Comparison of ENCODE assay signal across 33 cellular contexts in the genomic region with DNA sequence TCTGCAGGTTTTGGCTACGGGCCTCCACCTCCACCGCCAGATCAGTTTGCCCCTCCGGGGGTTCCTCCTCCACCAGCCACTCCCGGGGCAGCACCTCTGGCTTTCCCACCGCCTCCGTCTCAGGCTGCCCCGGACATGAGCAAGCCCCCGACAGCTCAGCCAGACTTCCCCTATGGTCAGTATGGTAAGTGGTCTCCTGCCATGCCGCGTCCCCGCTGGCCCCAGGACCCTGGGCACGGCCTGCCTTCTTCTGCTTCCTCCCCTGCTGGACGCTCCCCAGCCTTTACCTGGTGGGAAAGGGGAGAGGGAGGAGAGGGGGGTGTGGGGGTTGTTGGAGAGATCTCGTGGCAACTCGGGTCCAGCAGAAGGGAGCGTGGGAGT.
"Had no signal": no experiment of that assay in that cellular context is flagged by ENCODE, and none has a peak within 500 bp of the region (broad histone marks: within the 10 kb centered on the region; RNA-seq: fewer than 3 reads in every experiment).

No MANE protein-coding gene starts in this region.

- H3K4me1 ChIP-seq: Peyer's patch had no signal

- H3K9me3 ChIP-seq: MG63, Peyer's patch had no signal

- ATAC-seq: activated CD8-positive, alpha-beta memory T cell treated with anti-CD3 and anti-CD28 coated beads, Interleukin-2, amount 10 ng/mL, durations not matched to agents 7 days and 5 days; PC-3; Right ventricle myocardium inferior had no signal

- H3K27ac Mint-ChIP-seq: activated CD4-positive, alpha-beta memory T cell treated with anti-CD3 and anti-CD28 coated beads, Interleukin-2, amount 10 ng/mL, durations not matched to agents 7 days and 5 days; activated CD8-positive, alpha-beta memory T cell treated with anti-CD3 and anti-CD28 coated beads, Interleukin-2, amount 10 ng/mL, durations not matched to agents 7 days and 5 days; activated naive CD8-positive, alpha-beta T cell treated with anti-CD3 and anti-CD28 coated beads for 36 hours had no signal

- H3K4me3 ChIP-seq: cardiac muscle cell, MG63, Peyer's patch had no signal

- DNase-seq: activated CD4-positive, alpha-beta memory T cell treated with anti-CD3 and anti-CD28 coated beads, Interleukin-2, amount 10 ng/mL, durations not matched to agents 7 days and 5 days; activated CD4-positive, alpha-beta T cell treated with anti-CD3 and anti-CD28 coated beads for 1 hour; activated CD4-positive, alpha-beta T cell treated with anti-CD3 and anti-CD28 coated beads for 48 hours; activated CD4-positive, CD25-positive, alpha-beta regulatory T cell; activated CD8-positive, alpha-beta memory T cell treated with anti-CD3 and anti-CD28 coated beads for 24 hours; activated CD8-positive, alpha-beta memory T cell treated with anti-CD3 and anti-CD28 coated beads, Interleukin-2, amount 10 ng/mL, durations not matched to agents 7 days and 5 days; activated CD8-positive, alpha-beta memory T cell treated with anti-CD3 and anti-CD28 coated beads, Interleukin-2, amount 50 U/mL, for 48 hours; activated effector memory CD4-positive, alpha-beta T cell treated with anti-CD3 and anti-CD28 coated beads, Interleukin-2, amount 50 U/mL, for 16 hours; activated naive CD4-positive, alpha-beta T cell; activated naive CD4-positive, alpha-beta T cell treated with anti-CD3 and anti-CD28 coated beads, Interleukin-2, amount 50 U/mL, for 16 hours; activated naive CD8-positive, alpha-beta T cell treated with anti-CD3 and anti-CD28 coated beads for 36 hours; activated T-cell treated with anti-CD3 and anti-CD28 coated beads, Interleukin-2, amount 50 U/mL, for 48 hours; amniotic stem cell; aorta; Kasumi-1; MG63; NCI-H1092; NCI-H1436 treated with DMSO at 0.1 percent for 48 hours; NCI-H1694 treated with DMSO at 0.1 percent for 48 hours; NCI-H2029; NCI-H345; NCI-H526; NCI-H748 treated with DMSO at 0.1 percent for 48 hours; NK-92 treated with Interleukin-12 subunit alpha and Interleukin-12 subunit beta, amount 100 ng/mL, for 24 hours; PC-3; Peyer's patch; RPMI8226; SIG-M5; T1000; WERI-Rb-1 had no signal

- H3K27me3 Mint-ChIP-seq: activated CD4-positive, alpha-beta memory T cell treated with anti-CD3 and anti-CD28 coated beads, Interleukin-2, amount 10 ng/mL, durations not matched to agents 7 days and 5 days; activated CD8-positive, alpha-beta memory T cell treated with anti-CD3 and anti-CD28 coated beads, Interleukin-2, amount 10 ng/mL, durations not matched to agents 7 days and 5 days; activated naive CD8-positive, alpha-beta T cell treated with anti-CD3 and anti-CD28 coated beads for 36 hours; central memory CD8-positive, alpha-beta T cell had no signal

- H3K4me1 Mint-ChIP-seq: central memory CD8-positive, alpha-beta T cell had no signal

- H3K4me3 Mint-ChIP-seq: activated CD4-positive, alpha-beta memory T cell treated with anti-CD3 and anti-CD28 coated beads, Interleukin-2, amount 10 ng/mL, durations not matched to agents 7 days and 5 days; activated CD8-positive, alpha-beta memory T cell treated with anti-CD3 and anti-CD28 coated beads, Interleukin-2, amount 10 ng/mL, durations not matched to agents 7 days and 5 days; activated naive CD8-positive, alpha-beta T cell treated with anti-CD3 and anti-CD28 coated beads for 36 hours; central memory CD8-positive, alpha-beta T cell had no signal

- H3K27me3 ChIP-seq: cardiac muscle cell, MG63, Peyer's patch had no signal

- H3K9me3 Mint-ChIP-seq: activated CD4-positive, alpha-beta memory T cell treated with anti-CD3 and anti-CD28 coated beads, Interleukin-2, amount 10 ng/mL, durations not matched to agents 7 days and 5 days; activated naive CD8-positive, alpha-beta T cell treated with anti-CD3 and anti-CD28 coated beads for 36 hours; central memory CD8-positive, alpha-beta T cell had no signal

- H3K27ac ChIP-seq: cardiac muscle cell, Peyer's patch, WERI-Rb-1 had no signal
